Comparison of ENCODE assay signal across 26 cellular contexts in genomic region chr10:61888744-61889143, GRCh38. TPM values are rescaled to one million over a fixed set of nuclear protein-coding genes. Genes with fewer than 3 reads are reported as not detected.
DNase-seq lines count a peak whose midpoint lies in the region; ATAC-seq and TF ChIP-seq lines count a peak whose summit lies in the region.
"Had no signal": no experiment of that assay in that cellular context is flagged by ENCODE, and none has a peak within 500 bp of the region (broad histone marks: within the 10 kb centered on the region; RNA-seq: fewer than 3 reads in every experiment).

No MANE protein-coding gene starts in this region.

- no peak for TF ChIP-seq CTCF in MM.1S (IDR thresholded peaks at IDR 0.05; ENCODE audit: low read length)

- H3K9me3 ChIP-seq in MM.1S (replicated peaks; ENCODE audit: insufficient read depth, low read length) = no peaks in the 10 kb centered on the region
- H3K9me3 ChIP-seq: ascending aorta, colonic mucosa, gastroesophageal sphincter, right atrium auricular region, transverse colon had no signal

- DNase-seq in activated naive CD4-positive, alpha-beta T cell treated with anti-CD3 and anti-CD28 coated beads for 36 hours = peak; percentile 26
- DNase-seq in activated naive CD4-positive, alpha-beta T cell treated with anti-CD3 and anti-CD28 coated beads, Interleukin-2, amount 10 ng/mL, durations not matched to agents 7 days and 5 days = no peak
- DNase-seq in stromal cell of bone marrow (ENCODE audit: low read depth) (peak; percentile 40), COR-L47 (lab: John Stamatoyannopoulos, UW) (no peak), MM.1S (no peak)
- DNase-seq: ACHN; activated effector memory CD4-positive, alpha-beta T cell treated with Interleukin-2 at 50 U/mL for 16 hours; CD4-positive, alpha-beta T cell; colonic mucosa; DMS79; Kasumi-1; left ventricle myocardium superior; NCI-H1105 treated with DMSO at 0.1 percent for 48 hours; NCI-H2107; NCI-H524 treated with DMSO at 0.1 percent for 48 hours; nucleus accumbens; SHP77 treated with DMSO at 0.1 percent for 48 hours; T-helper 1 cell; transverse colon had no signal

- CTCF ChIA-PET in activated naive CD4-positive, alpha-beta T cell treated with anti-CD3 and anti-CD28 coated beads for 36 hours (lab: Charles Lee) = no interaction called here
- CTCF ChIA-PET in activated naive CD4-positive, alpha-beta T cell treated with anti-CD3 and anti-CD28 coated beads, Interleukin-2, amount 10 ng/mL, durations not matched to agents 7 days and 5 days (lab: Charles Lee) = interaction anchor here (0.6 kb wide), 1 partner anchor 14 kb away, joined by 3 read pairs; no protein-coding TSS in a partner anchor

- H3K4me2 ChIP-seq in MM.1S (ENCODE audit: low read depth, low read length) = no peak overlapping the region

- H3K4me3 ChIP-seq in MM.1S (ENCODE audit: low read length) = no peak overlapping the region
- H3K4me3 ChIP-seq: ascending aorta, colonic mucosa, gastroesophageal sphincter, right atrium auricular region, transverse colon had no signal

- no peak overlapping the region for H2AFZ ChIP-seq in MM.1S (ENCODE audit: low read length)

- H3K9me2 ChIP-seq in MM.1S (replicated peaks; ENCODE audit: insufficient read depth, low read length) = no peaks in the 10 kb centered on the region

- no peak overlapping the region for H3K9ac ChIP-seq in MM.1S (ENCODE audit: low read length)

- ATAC-seq in HG02885 (IDR thresholded peaks at IDR 0.05; ENCODE audit: poor library complexity, unreplicated experiment) = peak; percentile 58
- ATAC-seq in esophagus mucosa = peak; percentile 43
- ATAC-seq in GM18511 (IDR thresholded peaks at IDR 0.05; ENCODE audit: unreplicated experiment) = no peak
- ATAC-seq: gastroesophageal sphincter; left ventricle myocardium superior; stimulated activated memory B cell treated with anti-CD40 and anti-IgM and Interleukin-4, amounts not matched to agents 10 μg/mL and 1 μg/mL and 100 μg/mL, for 72 hours had no signal

- H3K9me3 Mint-ChIP-seq in activated naive CD4-positive, alpha-beta T cell treated with anti-CD3 and anti-CD28 coated beads for 36 hours = no peaks in the 10 kb centered on the region
- peaks cover 4% of the 10 kb centered on the region for H3K9me3 Mint-ChIP-seq in activated naive CD4-positive, alpha-beta T cell treated with anti-CD3 and anti-CD28 coated beads, Interleukin-2, amount 10 ng/mL, durations not matched to agents 7 days and 5 days
- H3K9me3 Mint-ChIP-seq: CD4-positive, alpha-beta T cell; stimulated activated memory B cell treated with anti-CD40 and anti-IgM and Interleukin-4, amounts not matched to agents 10 μg/mL and 1 μg/mL and 100 μg/mL, for 72 hours had no signal

- intact Hi-C loops in activated naive CD4-positive, alpha-beta T cell treated with anti-CD3 and anti-CD28 coated beads for 36 hours (cut with micrococcal nuclease) = loop anchor here (10.0 kb wide), 3 partner anchors 466 to 914 kb away; no protein-coding TSS in a partner anchor

- H3K27me3 Mint-ChIP-seq in activated naive CD4-positive, alpha-beta T cell treated with anti-CD3 and anti-CD28 coated beads for 36 hours (ENCODE audit: low read depth) = peaks cover 3% of the 10 kb centered on the region
- peaks cover 5% of the 10 kb centered on the region for H3K27me3 Mint-ChIP-seq in activated naive CD4-positive, alpha-beta T cell treated with anti-CD3 and anti-CD28 coated beads, Interleukin-2, amount 10 ng/mL, durations not matched to agents 7 days and 5 days
- H3K27me3 Mint-ChIP-seq: CD4-positive, alpha-beta T cell; stimulated activated memory B cell treated with anti-CD40 and anti-IgM and Interleukin-4, amounts not matched to agents 10 μg/mL and 1 μg/mL and 100 μg/mL, for 72 hours had no signal

- H3F3A ChIP-seq in MM.1S (ENCODE audit: insufficient read depth, low read length) = no peaks in the 10 kb centered on the region

- H3K36me3 Mint-ChIP-seq in activated naive CD4-positive, alpha-beta T cell treated with anti-CD3 and anti-CD28 coated beads for 36 hours (ENCODE audit: low read depth) = no peaks in the 10 kb centered on the region
- H3K36me3 Mint-ChIP-seq in activated naive CD4-positive, alpha-beta T cell treated with anti-CD3 and anti-CD28 coated beads, Interleukin-2, amount 10 ng/mL, durations not matched to agents 7 days and 5 days = no peaks in the 10 kb centered on the region

- no peaks in the 10 kb centered on the region for H4K20me1 ChIP-seq in MM.1S (ENCODE audit: insufficient read depth, low read length)

- H3K36me3 ChIP-seq in MM.1S (replicated peaks; ENCODE audit: insufficient read depth, low read length) = no peaks in the 10 kb centered on the region
- H3K36me3 ChIP-seq: ascending aorta, colonic mucosa, gastroesophageal sphincter, right atrium auricular region, transverse colon had no signal

- no peak overlapping the region for H3K27ac ChIP-seq in MM.1S (ENCODE audit: low read length)
- H3K27ac ChIP-seq: ascending aorta, colonic mucosa, gastroesophageal sphincter, right atrium auricular region, transverse colon had no signal

- H3K4me1 ChIP-seq in MM.1S (ENCODE audit: low read length) = no peaks in the 10 kb centered on the region
- H3K4me1 ChIP-seq: ascending aorta, colonic mucosa, gastroesophageal sphincter, right atrium auricular region had no signal

- H3K27me3 ChIP-seq in MM.1S (replicated peaks; ENCODE audit: insufficient read depth, low read length) = no peaks in the 10 kb centered on the region
- H3K27me3 ChIP-seq: ascending aorta, colonic mucosa, gastroesophageal sphincter, right atrium auricular region, transverse colon had no signal

- H3K4me1 Mint-ChIP-seq in activated naive CD4-positive, alpha-beta T cell treated with anti-CD3 and anti-CD28 coated beads for 36 hours (ENCODE audit: low read depth) = peaks cover 13% of the 10 kb centered on the region
- no peaks in the 10 kb centered on the region for H3K4me1 Mint-ChIP-seq in activated naive CD4-positive, alpha-beta T cell treated with anti-CD3 and anti-CD28 coated beads, Interleukin-2, amount 10 ng/mL, durations not matched to agents 7 days and 5 days

- H3K4me3 Mint-ChIP-seq in activated naive CD4-positive, alpha-beta T cell treated with anti-CD3 and anti-CD28 coated beads for 36 hours = no peak overlapping the region
- H3K4me3 Mint-ChIP-seq in activated naive CD4-positive, alpha-beta T cell treated with anti-CD3 and anti-CD28 coated beads, Interleukin-2, amount 10 ng/mL, durations not matched to agents 7 days and 5 days = no peak overlapping the region
- H3K4me3 Mint-ChIP-seq: CD4-positive, alpha-beta T cell; stimulated activated memory B cell treated with anti-CD40 and anti-IgM and Interleukin-4, amounts not matched to agents 10 μg/mL and 1 μg/mL and 100 μg/mL, for 72 hours had no signal

- no peak overlapping the region for H3K27ac Mint-ChIP-seq in activated naive CD4-positive, alpha-beta T cell treated with anti-CD3 and anti-CD28 coated beads for 36 hours
- H3K27ac Mint-ChIP-seq in activated naive CD4-positive, alpha-beta T cell treated with anti-CD3 and anti-CD28 coated beads, Interleukin-2, amount 10 ng/mL, durations not matched to agents 7 days and 5 days = no peak overlapping the region
- H3K27ac Mint-ChIP-seq: CD4-positive, alpha-beta T cell; stimulated activated memory B cell treated with anti-CD40 and anti-IgM and Interleukin-4, amounts not matched to agents 10 μg/mL and 1 μg/mL and 100 μg/mL, for 72 hours had no signal

- no peaks in the 10 kb centered on the region for H3K79me2 ChIP-seq in MM.1S (ENCODE audit: low read length)

RNA-seq across cellular contexts. Expression of gene ARID5B, which starts 12.8 kb away (rescaled TPM):
- 10 to 100 TPM; 86.3 to 87.1 TPM for total RNA-seq in activated naive CD4-positive, alpha-beta T cell treated with anti-CD3 and anti-CD28 coated beads for 36 hours
- 23.4 TPM for total RNA-seq in esophagus mucosa

Comparison
In these comparisons a context has a peak if more than half of its experiments do, and no peak if none do; other contexts are left out.
1. DNase-seq: peak in activated naive CD4-positive, alpha-beta T cell treated with anti-CD3 and anti-CD28 coated beads for 36 hours (single experiment) and stromal cell of bone marrow (single experiment); none in activated naive CD4-positive, alpha-beta T cell treated with anti-CD3 and anti-CD28 coated beads, Interleukin-2, amount 10 ng/mL, durations not matched to agents 7 days and 5 days (single experiment), COR-L47 (single experiment) and MM.1S (single experiment).